Comparison of ENCODE assay signal across 8 cellular contexts in genomic region chr16:19555186-19555937, GRCh38. TPM values are rescaled to one million over a fixed set of nuclear protein-coding genes. Genes with fewer than 3 reads are reported as not detected.
DNase-seq lines count a peak whose midpoint lies in the region; ATAC-seq and TF ChIP-seq lines count a peak whose summit lies in the region.

Gene VPS35L, plus strand, starts transcription at chr16:19555703. Its CDS starts 27 bp downstream, at chr16:19555730.

- H3K36me3 Mint-ChIP-seq in immature natural killer cell = peaks cover 0 to 8% (median 5%) of the 10 kb centered on the region in 3 donors

- peaks cover 0 to 39% (median 22%) of the 10 kb centered on the region in 6 donors for H3K4me1 ChIP-seq in spleen

- DNase-seq in AG09309 (ENCODE audit: low read depth) = peak; percentile 94
- peak; percentile 98 for DNase-seq in NCI-H226
- DNase-seq in activated CD4-positive, CD25-positive, alpha-beta regulatory T cell (lab: John Stamatoyannopoulos, UW) = peak; percentile 87 to 93 (median 92)
- peak; percentile 95 for DNase-seq in central memory CD4-positive, alpha-beta T cell
- DNase-seq in immature natural killer cell = peak; percentile 96 to 97 (median 97)
- DNase-seq in spleen = peak; percentile 99

- peak within 1 kb of the TSS; percentile 50 to 94 (median 89) for H3K27ac ChIP-seq in spleen

- no peaks in the 10 kb centered on the region for H3K9me3 ChIP-seq in spleen

- no peaks in the 10 kb centered on the region for H3K27me3 ChIP-seq in spleen (replicated peaks in 1 of 7)

- peaks cover 0 to 6% (median 5%) of the 10 kb centered on the region in 3 donors for H3K27me3 Mint-ChIP-seq in immature natural killer cell (ENCODE audit: low read depth in 3 of 3)

- H3K9me3 Mint-ChIP-seq in immature natural killer cell = no peaks in the 10 kb centered on the region

- peak within 1 kb of the TSS; percentile 95 to 97 (median 96) for H3K4me3 Mint-ChIP-seq in immature natural killer cell

- H3K4me3 ChIP-seq in AG09309 (ENCODE audit: control insufficient read depth, low read depth, low read length) = peak within 1 kb of the TSS; percentile 85
- peak within 1 kb of the TSS; percentile 39 to 88 (median 68) for H3K4me3 ChIP-seq in spleen

- H3K4me1 Mint-ChIP-seq in immature natural killer cell = peaks cover 25 to 26% of the 10 kb centered on the region in 2 donors

- 0 to 3% (median 0%) methylated on average over 16 to 53 of the region's 53 CpGs for WGBS in spleen, 5 donors

- TF ChIP-seq CTCF in AG09309 (IDR thresholded peaks at IDR 0.05; ENCODE audit: control insufficient read depth, insufficient read depth, low read depth, low read length, missing control alignments) (peak; percentile 73), spleen (IDR thresholded peaks at IDR 0.05 in 8 of 11, conservative IDR thresholded peaks at IDR 0.05 in 3 of 11) (peak; percentile 53 to 92 (median 76))

- intact Hi-C loops in spleen (cut with DNase I; ENCODE audit: low total_unique reads) = no loop called here

- H3K36me3 ChIP-seq in spleen = peaks cover 0 to 18% (median 7%) of the 10 kb centered on the region in 6 donors

- peak within 1 kb of the TSS; percentile 83 to 96 (median 91) for H3K27ac Mint-ChIP-seq in immature natural killer cell

- ATAC-seq in GM18909 (IDR thresholded peaks at IDR 0.05; ENCODE audit: poor library complexity, unreplicated experiment) (peak; percentile 96), HG03175 (IDR thresholded peaks at IDR 0.05; ENCODE audit: unreplicated experiment) (peak; percentile 96)

- TF ChIP-seq POLR2A in spleen (IDR thresholded peaks at IDR 0.05) = peak in 2 of 3 donors; percentile 12 to 27

RNA-seq across cellular contexts. Expression of gene VPS35L, which starts in this region (rescaled TPM):
- polyA plus RNA-seq in immature natural killer cell = 10 to 100 TPM; 32.4 to 49.6 (median 46.6) TPM
- 10 to 100 TPM; 45.9 to 76.1 (median 67.2) TPM for total RNA-seq in spleen
- polyA plus RNA-seq in spleen = 10 to 100 TPM; 22.9 to 42.9 (median 24.7) TPM

Comparison
In these comparisons a context has a peak if more than half of its experiments do, and no peak if none do; other contexts are left out.
1. Peak in every context shown above with its lines: DNase-seq, ATAC-seq, H3K4me3 ChIP-seq and H3K27ac ChIP-seq.